ENCODE assay signal across 1 cellular context in the genomic region with DNA sequence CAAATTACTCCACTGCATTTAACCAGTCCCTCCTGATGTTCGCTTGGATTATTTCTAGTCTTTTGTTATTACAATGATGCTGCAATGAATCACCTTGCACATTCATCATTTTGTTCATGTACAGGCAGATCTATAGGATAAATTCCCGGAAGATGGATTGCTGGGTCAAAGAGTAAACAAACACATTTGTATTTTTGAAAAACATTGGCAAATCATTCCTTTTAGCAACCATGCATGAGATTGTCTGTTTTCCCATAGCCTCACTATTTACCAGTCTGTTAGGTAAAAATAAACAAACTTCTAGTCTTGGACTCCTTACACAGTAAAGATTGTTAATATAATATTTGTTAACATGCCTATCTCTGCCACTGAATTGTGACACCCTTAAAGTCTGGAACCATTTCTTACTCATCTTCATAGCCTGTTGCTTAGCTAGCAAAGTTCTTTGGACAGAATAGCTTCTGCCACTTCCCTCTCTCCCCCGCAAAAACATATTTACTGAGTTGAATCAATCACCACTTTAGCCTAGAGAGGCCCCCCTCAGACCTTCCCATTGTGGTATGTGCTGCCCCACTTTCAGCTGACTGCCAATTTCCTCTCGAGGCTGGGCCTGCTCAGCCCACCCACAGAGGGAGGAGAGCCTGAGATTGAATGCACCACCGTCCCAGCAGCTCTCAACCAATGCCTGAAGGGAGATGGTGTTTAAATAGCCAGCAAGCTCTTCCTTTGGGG.
TF ChIP-seq lines count a peak whose summit lies in the region.

No MANE protein-coding gene starts in this region.

TF ChIP-seq in K562, 482 proteins besides CTCF, POLR2A, EP300 and RAD21 (continued from another document):
- TF ChIP-seq, protein P1, sequence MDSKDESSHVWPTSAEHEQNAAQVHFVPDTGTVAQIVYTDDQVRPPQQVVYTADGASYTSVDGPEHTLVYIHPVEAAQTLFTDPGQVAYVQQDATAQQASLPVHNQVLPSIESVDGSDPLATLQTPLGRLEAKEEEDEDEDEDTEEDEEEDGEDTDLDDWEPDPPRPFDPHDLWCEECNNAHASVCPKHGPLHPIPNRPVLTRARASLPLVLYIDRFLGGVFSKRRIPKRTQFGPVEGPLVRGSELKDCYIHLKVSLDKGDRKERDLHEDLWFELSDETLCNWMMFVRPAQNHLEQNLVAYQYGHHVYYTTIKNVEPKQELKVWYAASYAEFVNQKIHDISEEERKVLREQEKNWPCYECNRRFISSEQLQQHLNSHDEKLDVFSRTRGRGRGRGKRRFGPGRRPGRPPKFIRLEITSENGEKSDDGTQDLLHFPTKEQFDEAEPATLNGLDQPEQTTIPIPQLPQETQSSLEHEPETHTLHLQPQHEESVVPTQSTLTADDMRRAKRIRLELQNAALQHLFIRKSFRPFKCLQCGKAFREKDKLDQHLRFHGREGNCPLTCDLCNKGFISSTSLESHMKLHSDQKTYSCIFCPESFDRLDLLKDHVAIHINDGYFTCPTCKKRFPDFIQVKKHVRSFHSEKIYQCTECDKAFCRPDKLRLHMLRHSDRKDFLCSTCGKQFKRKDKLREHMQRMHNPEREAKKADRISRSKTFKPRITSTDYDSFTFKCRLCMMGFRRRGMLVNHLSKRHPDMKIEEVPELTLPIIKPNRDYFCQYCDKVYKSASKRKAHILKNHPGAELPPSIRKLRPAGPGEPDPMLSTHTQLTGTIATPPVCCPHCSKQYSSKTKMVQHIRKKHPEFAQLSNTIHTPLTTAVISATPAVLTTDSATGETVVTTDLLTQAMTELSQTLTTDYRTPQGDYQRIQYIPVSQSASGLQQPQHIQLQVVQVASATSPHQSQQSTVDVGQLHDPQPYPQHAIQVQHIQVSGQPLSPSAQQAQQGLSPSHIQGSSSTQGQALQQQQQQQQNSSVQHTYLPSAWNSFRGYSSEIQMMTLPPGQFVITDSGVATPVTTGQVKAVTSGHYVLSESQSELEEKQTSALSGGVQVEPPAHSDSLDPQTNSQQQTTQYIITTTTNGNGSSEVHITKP (IDR thresholded peaks at IDR 0.05; ENCODE audit: partially characterized antibody) = peak; percentile 24
- TF ChIP-seq NONO (IDR thresholded peaks at IDR 0.05; ENCODE audit: low read depth in 2 of 2, low read length in 1 of 2) = no peak
